18 cellular contexts compared by ENCODE assay signal in genomic region chr9:134751630-134752029, GRCh38.
A peak's percentile ranks its signal among the peaks of the same experiment; 100 is the strongest.
DNase-seq lines count a peak whose midpoint lies in the region; FAIRE-seq and TF ChIP-seq lines count a peak whose summit lies in the region.
"Had no signal": no experiment of that assay in that cellular context is flagged by ENCODE, and none has a peak within 500 bp of the region (broad histone marks: within the 10 kb centered on the region; RNA-seq: fewer than 3 reads in every experiment).

No MANE protein-coding gene starts in this region.

- no peaks in the 10 kb centered on the region for H3K27me3 ChIP-seq in dorsolateral prefrontal cortex
- H3K27me3 ChIP-seq: MG63 had no signal

- TF ChIP-seq CTCF in D721Med (IDR thresholded peaks at IDR 0.05; ENCODE audit: insufficient read depth, missing control alignments) (no peak), dorsolateral prefrontal cortex (IDR thresholded peaks at IDR 0.05 in 54 of 56, conservative IDR thresholded peaks at IDR 0.05 in 2 of 56; ENCODE audit: low read depth in 1 of 56, partially characterized antibody in 56 of 56) (no peak)

- H3K27ac ChIP-seq in dorsolateral prefrontal cortex: no peak overlapping the region
- H3K27ac ChIP-seq: SK-N-MC had no signal

- no peak overlapping the region for H3K4me3 ChIP-seq in dorsolateral prefrontal cortex
- H3K4me3 ChIP-seq: MG63, SK-N-MC had no signal

- DNase-seq in D721Med (ENCODE audit: insufficient read length, low spot score) (peak; percentile 78), NCI-H1105 treated with DMSO at 0.1 percent for 48 hours (lab: John Stamatoyannopoulos, UW) (peak; percentile 78), NCI-H69 (lab: John Stamatoyannopoulos, UW) (peak; percentile 92), left kidney (ENCODE audit: low read depth, low spot score) (peak; percentile 32), dorsolateral prefrontal cortex (no peak), NCI-H146 (lab: John Stamatoyannopoulos, UW) (no peak), NAMALWA (ENCODE audit: low spot score) (no peak)
- DNase-seq: C1 segment of cervical spinal cord; CD8-positive, alpha-beta memory T cell; DND-41; H9; Karpas-422; MG63; NCI-H2029 treated with DMSO at 0.1 percent for 48 hours; NCI-H226; OCI-M1; Right ventricle myocardium superior had no signal

- intact Hi-C loops in dorsolateral prefrontal cortex (cut with DNase I): no loop called here

- no peak for FAIRE-seq in D721Med (lab: Jason Lieb, UNC)

Comparison
In these comparisons a context has a peak if more than half of its experiments do, and no peak if none do; other contexts are left out.
1. DNase-seq: peak in D721Med (single experiment), NCI-H1105 treated with DMSO at 0.1 percent for 48 hours (single experiment), NCI-H69 (single experiment) and left kidney (single experiment); none in dorsolateral prefrontal cortex (0 of 10), NCI-H146 (single experiment) and NAMALWA (single experiment).